Comparison of ENCODE assay signal across 23 cellular contexts in genomic region chrX:97490656-97491055, GRCh38.
"Had no signal": no experiment of that assay in that cellular context is flagged by ENCODE, and none has a peak within 500 bp of the region (broad histone marks: within the 10 kb centered on the region; RNA-seq: fewer than 3 reads in every experiment).

No MANE protein-coding gene starts in this region.

- H3K27ac Mint-ChIP-seq: activated naive CD4-positive, alpha-beta T cell treated with anti-CD3 and anti-CD28 coated beads, Interleukin-2, amount 50 U/mL, for 72 hours; activated T-helper 17 cell treated with anti-CD3 and anti-CD28 coated beads, Interleukin-2, amount 50 U/mL, for 72 hours; mesothelial cell of epicardium; natural killer cell; type B pancreatic cell; WTC11 had no signal

- H3K4me2 ChIP-seq: hepatocyte had no signal

- H3K4me1 ChIP-seq: ascending aorta, left ventricle myocardium inferior, prostate gland, spleen, vagina had no signal

- H3K27me3 Mint-ChIP-seq: activated T-helper 17 cell treated with anti-CD3 and anti-CD28 coated beads, Interleukin-2, amount 50 U/mL, for 72 hours; type B pancreatic cell had no signal

- H3K27me3 ChIP-seq: ascending aorta, hepatocyte, spleen, vagina had no signal

- H3K79me2 ChIP-seq: hepatocyte had no signal

- H3K9me3 Mint-ChIP-seq: activated naive CD4-positive, alpha-beta T cell treated with anti-CD3 and anti-CD28 coated beads, Interleukin-2, amount 50 U/mL, for 72 hours; activated T-helper 17 cell treated with anti-CD3 and anti-CD28 coated beads, Interleukin-2, amount 50 U/mL, for 72 hours; natural killer cell had no signal

- H3K4me1 Mint-ChIP-seq: activated T-helper 17 cell treated with anti-CD3 and anti-CD28 coated beads, Interleukin-2, amount 50 U/mL, for 72 hours; mesothelial cell of epicardium; natural killer cell had no signal

- FAIRE-seq: frontal cortex had no signal

- DNase-seq: activated T-cell treated with anti-CD3 and anti-CD28 coated beads, Interleukin-2, amount 50 U/mL, for 1 hour; central memory CD4-positive, alpha-beta T cell; glutamatergic neuron; left ventricle myocardium inferior; mammary epithelial cell; natural killer cell; spleen; stimulated activated CD4-positive, alpha-beta T cell treated with anti-CD3 and anti-CD28 coated beads, Interleukin-4, amount 100 ng/mL, for 1 hour; stimulated activated naive CD4-positive, alpha-beta T cell treated with Interleukin-2 at 50 U/mL for 16 hours; T-helper 9 cell had no signal

- H3K36me3 Mint-ChIP-seq: activated naive CD4-positive, alpha-beta T cell treated with anti-CD3 and anti-CD28 coated beads, Interleukin-2, amount 50 U/mL, for 72 hours; natural killer cell had no signal

- ATAC-seq: activated naive CD4-positive, alpha-beta T cell treated with anti-CD3 and anti-CD28 coated beads, Interleukin-2, amount 50 U/mL, for 72 hours; activated T-helper 17 cell treated with anti-CD3 and anti-CD28 coated beads, Interleukin-2, amount 50 U/mL, for 72 hours; natural killer cell; WTC11 had no signal

- H3K36me3 ChIP-seq: ascending aorta, left ventricle myocardium inferior, prostate gland, spleen, thoracic aorta, vagina had no signal

- H3K9me3 ChIP-seq: ascending aorta, left ventricle myocardium inferior, prostate gland, spleen, thoracic aorta, vagina had no signal

- H3K27ac ChIP-seq: ascending aorta, coronary artery, epithelial cell of prostate, hepatocyte, left ventricle myocardium inferior, prostate gland, spleen, thoracic aorta, vagina had no signal

- H3K4me3 ChIP-seq: ascending aorta, coronary artery, hepatocyte, left ventricle myocardium inferior, prostate gland, spleen, thoracic aorta, vagina had no signal

- H2AFZ ChIP-seq: hepatocyte had no signal

- H3K4me3 Mint-ChIP-seq: activated T-helper 17 cell treated with anti-CD3 and anti-CD28 coated beads, Interleukin-2, amount 50 U/mL, for 72 hours; mesothelial cell of epicardium; natural killer cell; type B pancreatic cell; WTC11 had no signal
